In genomic region chr19:44770550-44771257, GRCh38 we compare ENCODE assay signal across 8 cellular contexts. TPM values are rescaled to one million over a fixed set of nuclear protein-coding genes. Genes with fewer than 3 reads are reported as not detected.
DNase-seq lines count a peak whose midpoint lies in the region; ATAC-seq and TF ChIP-seq lines count a peak whose summit lies in the region.

No MANE protein-coding gene starts in this region.

- peaks cover 0 to 3% (median 0%) of the 10 kb centered on the region in 3 donors for H3K9me3 Mint-ChIP-seq in IgD-negative memory B cell

- DNase-seq in DMS114 treated with DMSO at 0.1 percent for 48 hours (lab: John Stamatoyannopoulos, UW; ENCODE audit: unreplicated experiment) (peak; percentile 78), epidermal melanocyte (ENCODE audit: insufficient read length, low spot score) (peak; percentile 97)
- DNase-seq in activated CD8-positive, alpha-beta memory T cell treated with anti-CD3 and anti-CD28 coated beads, Interleukin-2, amount 50 U/mL, for 4 hours = peak; percentile 97
- peak; percentile 94 for DNase-seq in stimulated activated CD8-positive, alpha-beta memory T cell treated with anti-CD3 and anti-CD28 coated beads, Interleukin-7, amount 100 ng/mL, for 24 hours (ENCODE audit: low read depth)

- H2AFZ ChIP-seq in OCI-LY1 (ENCODE audit: low read length) = no peak overlapping the region

- 0 out of 2 replicates have a peak overlapping the region, but pooled peaks have one; percentile 16 for H3K9ac ChIP-seq in OCI-LY1 (ENCODE audit: low read length)
- peak overlapping the region; percentile 39 for H3K9ac ChIP-seq in mucosa of stomach (ENCODE audit: low read length)

- peak overlapping the region; percentile 57 to 95 (median 80) for H3K27ac Mint-ChIP-seq in IgD-negative memory B cell

- peak; percentile 72 for TF ChIP-seq CTCF in OCI-LY1 (IDR thresholded peaks at IDR 0.05; ENCODE audit: low read length)

- peaks cover 7% of the 10 kb centered on the region for H3K4me1 ChIP-seq in OCI-LY1 (ENCODE audit: insufficient read depth, low read length, severe bottlenecking)
- H3K4me1 ChIP-seq in mucosa of stomach (ENCODE audit: control insufficient read depth, insufficient read depth, low read length) = peaks cover 21% of the 10 kb centered on the region

- peak overlapping the region; percentile 3 to 87 (median 58) for H3K4me3 Mint-ChIP-seq in IgD-negative memory B cell

- no peaks in the 10 kb centered on the region for H3K79me2 ChIP-seq in OCI-LY1 (ENCODE audit: insufficient read depth, low read length)

- peak; percentile 94 for ATAC-seq in GM21576 (IDR thresholded peaks at IDR 0.05; ENCODE audit: unreplicated experiment)

- no peaks in the 10 kb centered on the region for H3K27me3 Mint-ChIP-seq in IgD-negative memory B cell

- H3K4me1 Mint-ChIP-seq in IgD-negative memory B cell = peaks cover 7 to 16% (median 12%) of the 10 kb centered on the region in 3 donors

- H4K20me1 ChIP-seq in OCI-LY1 (ENCODE audit: insufficient read depth, low read length) = no peaks in the 10 kb centered on the region

- H3K27me3 ChIP-seq in OCI-LY1 (ENCODE audit: insufficient read depth, low read length) (peaks cover 9% of the 10 kb centered on the region; the same call in 1 of the 2 replicates), mucosa of stomach (ENCODE audit: control insufficient read depth, insufficient read depth, low read length) (no peaks in the 10 kb centered on the region)

- H3K36me3 ChIP-seq in OCI-LY1 (ENCODE audit: insufficient read depth, low read length) (no peaks in the 10 kb centered on the region; the same call in 1 of the 2 replicates), mucosa of stomach (ENCODE audit: control insufficient read depth, insufficient read depth, low read length) (no peaks in the 10 kb centered on the region)

- H3K27ac ChIP-seq in OCI-LY1 (ENCODE audit: low read depth, low read length, poor library complexity, severe bottlenecking) = no peak overlapping the region

- peaks cover 3% of the 10 kb centered on the region for H3K36me3 Mint-ChIP-seq in IgD-negative memory B cell

- no peaks in the 10 kb centered on the region for H3K9me2 ChIP-seq in OCI-LY1 (ENCODE audit: low read depth, low read length)

- no peaks in the 10 kb centered on the region for H3F3A ChIP-seq in OCI-LY1 (ENCODE audit: insufficient read depth, low read length)

- peak overlapping the region; percentile 43; the same call in 1 of the 2 replicates for H3K4me2 ChIP-seq in OCI-LY1 (ENCODE audit: low read length)

- H3K9me3 ChIP-seq in OCI-LY1 (ENCODE audit: low read length) = 0 out of 2 replicates have a peak, but pooled peaks cover 3% of the 10 kb centered on the region
- H3K9me3 ChIP-seq in mucosa of stomach (ENCODE audit: control insufficient read depth, low read length) = no peaks in the 10 kb centered on the region

- H3K4me3 ChIP-seq in OCI-LY1 (ENCODE audit: low read depth, low read length, poor library complexity, severe bottlenecking) = peak overlapping the region; percentile 19
- no peak overlapping the region for H3K4me3 ChIP-seq in mucosa of stomach (ENCODE audit: low read length)

RNA-seq across cellular contexts. Expression of gene CBLC, which starts 7.0 kb away (rescaled TPM):
- polyA plus RNA-seq in IgD-negative memory B cell = not detected

RNA-seq across cellular contexts. Expression of gene BCL3, which starts 22.2 kb away (rescaled TPM):
- polyA plus RNA-seq in IgD-negative memory B cell = 12.6 TPM

RNA-seq across cellular contexts. Expression of gene BCAM, which starts 38.2 kb away (rescaled TPM):
- not detected for polyA plus RNA-seq in IgD-negative memory B cell
